Comparison of ENCODE assay signal across 8 cellular contexts in the genomic region with DNA sequence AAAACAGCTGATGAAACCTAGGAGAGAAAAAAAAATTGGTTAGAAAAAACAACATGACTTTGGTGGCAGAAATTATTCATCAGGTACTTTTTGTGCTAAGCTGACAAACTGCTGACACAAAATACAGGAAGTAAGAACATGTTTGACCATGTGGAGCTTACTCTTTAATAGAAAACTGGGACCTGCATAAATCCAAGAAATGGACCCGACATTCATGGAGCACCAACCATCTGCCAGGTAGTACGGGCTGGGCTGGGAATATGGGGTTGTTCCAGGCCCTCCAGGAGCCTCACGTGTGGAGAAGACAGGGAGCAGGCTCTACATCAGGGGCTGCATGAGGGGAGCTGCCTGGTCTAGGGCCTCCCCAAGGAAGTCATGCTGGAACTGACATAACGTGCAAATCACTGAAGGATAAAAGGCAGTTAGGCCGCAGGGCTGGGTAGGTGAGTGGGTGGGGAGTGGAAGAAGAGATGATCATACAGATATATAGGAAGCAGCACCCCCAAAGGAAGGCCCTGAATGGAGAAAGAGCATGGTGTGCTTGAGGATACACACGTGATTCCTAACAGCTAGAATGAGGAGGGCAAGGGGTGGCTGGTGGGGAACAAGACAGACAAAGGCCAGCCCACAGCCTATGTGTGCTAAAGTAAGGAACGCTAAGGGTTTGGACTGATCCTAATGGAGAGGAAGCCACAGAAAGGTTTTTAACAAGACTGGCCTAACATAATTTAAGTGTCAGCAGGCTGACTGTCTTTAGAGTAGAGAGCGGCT. TPM values are rescaled to one million over a fixed set of nuclear protein-coding genes. Genes with fewer than 3 reads are reported as not detected.
A peak's percentile ranks its signal among the peaks of the same experiment; 100 is the strongest.
DNase-seq lines count a peak whose midpoint lies in the region; ATAC-seq lines count a peak whose summit lies in the region.

No MANE protein-coding gene starts in this region.

- H3K9me3 ChIP-seq in CD8-positive, alpha-beta memory T cell (ENCODE audit: low read length) = no peaks in the 10 kb centered on the region

- H3K9me3 Mint-ChIP-seq in CD8-positive, alpha-beta memory T cell = no peaks in the 10 kb centered on the region
- no peaks in the 10 kb centered on the region for H3K9me3 Mint-ChIP-seq in activated naive CD4-positive, alpha-beta T cell treated with anti-CD3 and anti-CD28 coated beads, Interleukin-2, amount 10 ng/mL, durations not matched to agents 7 days and 5 days

- no peaks in the 10 kb centered on the region for H3K27me3 Mint-ChIP-seq in CD8-positive, alpha-beta memory T cell
- no peaks in the 10 kb centered on the region for H3K27me3 Mint-ChIP-seq in activated naive CD4-positive, alpha-beta T cell treated with anti-CD3 and anti-CD28 coated beads, Interleukin-2, amount 10 ng/mL, durations not matched to agents 7 days and 5 days

- H3K27ac Mint-ChIP-seq in CD8-positive, alpha-beta memory T cell = peak overlapping the region in 7 of 8 donors; percentile 30 to 83 (median 73)
- H3K27ac Mint-ChIP-seq in activated naive CD4-positive, alpha-beta T cell treated with anti-CD3 and anti-CD28 coated beads, Interleukin-2, amount 10 ng/mL, durations not matched to agents 7 days and 5 days = peak overlapping the region; percentile 20

- peaks cover 44 to 80% (median 78%) of the 10 kb centered on the region in 3 donors for H3K4me1 Mint-ChIP-seq in CD8-positive, alpha-beta memory T cell
- peaks cover 29% of the 10 kb centered on the region for H3K4me1 Mint-ChIP-seq in activated naive CD4-positive, alpha-beta T cell treated with anti-CD3 and anti-CD28 coated beads, Interleukin-2, amount 10 ng/mL, durations not matched to agents 7 days and 5 days

- H3K36me3 ChIP-seq in CD8-positive, alpha-beta memory T cell (ENCODE audit: insufficient read depth, low read length) = no peaks in the 10 kb centered on the region

- H3K4me1 ChIP-seq in CD8-positive, alpha-beta memory T cell (ENCODE audit: insufficient read depth, low read length) = peaks cover 10% of the 10 kb centered on the region

- CTCF ChIA-PET in CD8-positive, alpha-beta memory T cell (lab: Charles Lee) = interaction anchor here (0.9 kb wide), 2 partner anchors 24 to 29 kb away, joined by 3 to 4 read pairs; no protein-coding TSS in a partner anchor
- CTCF ChIA-PET in activated naive CD4-positive, alpha-beta T cell treated with anti-CD3 and anti-CD28 coated beads, Interleukin-2, amount 10 ng/mL, durations not matched to agents 7 days and 5 days (lab: Charles Lee) = interaction anchor here (1.2 kb wide), 1 partner anchor 12 kb away, joined by 4 read pairs; no protein-coding TSS in a partner anchor

- no peak overlapping the region for H3K4me3 ChIP-seq in CD8-positive, alpha-beta memory T cell (ENCODE audit: low read length)

- ATAC-seq in GM19351 (IDR thresholded peaks at IDR 0.05; ENCODE audit: unreplicated experiment) (peak; percentile 49), HG03095 (IDR thresholded peaks at IDR 0.05; ENCODE audit: unreplicated experiment) (peak; percentile 46)

- DNase-seq in CD8-positive, alpha-beta memory T cell = no peak
- DNase-seq in activated naive CD4-positive, alpha-beta T cell treated with anti-CD3 and anti-CD28 coated beads, Interleukin-2, amount 10 ng/mL, durations not matched to agents 7 days and 5 days = no peak
- DNase-seq in DMS79 (lab: John Stamatoyannopoulos, UW) (no peak), HuH-7 (ENCODE audit: low spot score) (no peak), mucosa of gallbladder (ENCODE audit: low spot score) (no peak)
- no peak for DNase-seq in stimulated activated CD4-positive, alpha-beta T cell treated with anti-CD3 and anti-CD28 coated beads, Interleukin-4, amount 100 ng/mL, for 1 hour

- no peak overlapping the region for H3K4me3 Mint-ChIP-seq in CD8-positive, alpha-beta memory T cell
- H3K4me3 Mint-ChIP-seq in activated naive CD4-positive, alpha-beta T cell treated with anti-CD3 and anti-CD28 coated beads, Interleukin-2, amount 10 ng/mL, durations not matched to agents 7 days and 5 days = no peak overlapping the region

- H3K27me3 ChIP-seq in CD8-positive, alpha-beta memory T cell (ENCODE audit: insufficient read depth, low read length, poor library complexity, severe bottlenecking) = no peaks in the 10 kb centered on the region

- H3K36me3 Mint-ChIP-seq in CD8-positive, alpha-beta memory T cell = peaks cover 26 to 53% (median 29%) of the 10 kb centered on the region in 3 donors
- peaks cover 48% of the 10 kb centered on the region for H3K36me3 Mint-ChIP-seq in activated naive CD4-positive, alpha-beta T cell treated with anti-CD3 and anti-CD28 coated beads, Interleukin-2, amount 10 ng/mL, durations not matched to agents 7 days and 5 days

- POLR2A ChIA-PET in CD8-positive, alpha-beta memory T cell (lab: Charles Lee) = no interaction called here

- no peak overlapping the region for H3K27ac ChIP-seq in CD8-positive, alpha-beta memory T cell (ENCODE audit: low read depth, low read length)

RNA-seq across cellular contexts. Expression of a gene that starts 26.1 kb away (rescaled TPM):
- 10 to 100 TPM; 29.9 to 30.7 TPM for total RNA-seq in CD8-positive, alpha-beta memory T cell
- 49.1 TPM for polyA plus RNA-seq in CD8-positive, alpha-beta memory T cell
- total RNA-seq in mucosa of gallbladder = 24.2 TPM
